Comparison of ENCODE assay signal across 16 cellular contexts in the genomic region with DNA sequence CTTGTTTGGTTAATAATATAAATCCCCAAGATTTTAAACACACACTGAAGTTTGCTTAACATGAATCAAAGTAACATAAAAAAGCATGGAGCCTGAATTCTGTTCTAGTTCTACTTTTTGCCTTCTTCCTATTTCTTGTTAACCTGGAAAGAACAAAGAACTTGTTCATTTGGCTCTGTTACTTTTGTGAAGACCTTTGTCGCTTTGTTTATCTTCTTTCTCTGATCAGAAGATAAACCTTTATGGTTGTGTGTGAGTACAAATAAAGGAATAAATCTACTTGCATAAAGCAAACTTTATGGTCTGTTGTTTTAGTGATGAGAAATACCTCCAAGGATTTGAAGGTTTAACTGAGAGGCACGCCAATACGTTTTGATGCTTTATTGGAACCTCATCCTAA.
DNase-seq lines count a peak whose midpoint lies in the region; ATAC-seq and TF ChIP-seq lines count a peak whose summit lies in the region.
"Had no signal": no experiment of that assay in that cellular context is flagged by ENCODE, and none has a peak within 500 bp of the region (broad histone marks: within the 10 kb centered on the region; RNA-seq: fewer than 3 reads in every experiment).

No MANE protein-coding gene starts in this region.

- no peaks in the 10 kb centered on the region for H3K9me3 ChIP-seq in PC-3 (ENCODE audit: low read length)
- H3K9me3 ChIP-seq: A549, BE2C, Caco-2 had no signal

- H3F3A ChIP-seq in PC-3 (ENCODE audit: low read length, unreplicated experiment) = no peaks in the 10 kb centered on the region

- no peaks in the 10 kb centered on the region for H3K4me1 Mint-ChIP-seq in glutamatergic neuron (ENCODE audit: low read depth, unreplicated experiment)

- no peaks in the 10 kb centered on the region for H3K27me3 ChIP-seq in PC-3 (ENCODE audit: low read length)
- H3K27me3 ChIP-seq: BE2C had no signal

- no peaks in the 10 kb centered on the region for H3K79me2 ChIP-seq in PC-3 (ENCODE audit: low read length)

- H3K27ac ChIP-seq in PC-3 (ENCODE audit: low read length) = peak overlapping the region; percentile 76
- H3K27ac ChIP-seq: A549, C4-2B had no signal

- H3K4me3 ChIP-seq in PC-3 (ENCODE audit: low read length) = no peak overlapping the region
- H3K4me3 ChIP-seq: A549 had no signal

- H3K4me2 ChIP-seq in PC-3 (ENCODE audit: low read length) = peak overlapping the region; percentile 48
- H3K4me2 ChIP-seq: A549 had no signal

- H2AFZ ChIP-seq in PC-3 (ENCODE audit: low read length) = peak overlapping the region; percentile 57

- POLR2A ChIA-PET in PC-3 (lab: Charles Lee; ENCODE audit: unreplicated experiment) = no interaction called here

- CTCF ChIA-PET in PC-3 (lab: Charles Lee) = interaction anchor here (0.6 kb wide), 1 partner anchor 304 kb away, joined by 4 read pairs; no protein-coding TSS in a partner anchor

- no peak overlapping the region for H3K27ac Mint-ChIP-seq in glutamatergic neuron (ENCODE audit: unreplicated experiment)
- H3K27ac Mint-ChIP-seq: CD8-positive, alpha-beta T cell; HFFc6 had no signal

- H3K9ac ChIP-seq in PC-3 (ENCODE audit: low read length) = no peak overlapping the region

- intact Hi-C loops in PC-3 (cut with micrococcal nuclease) (loop anchor here (1.0 to 10.0 kb wide), 7 partner anchors 25 to 350 kb away; partner anchors contain the start of gene SATB1), left colon (cut with DNase I, micrococcal nuclease) (no loop called here)

- no peaks in the 10 kb centered on the region for H3K36me3 ChIP-seq in PC-3 (ENCODE audit: low read depth, low read length)
- H3K36me3 ChIP-seq: BE2C had no signal

- no peaks in the 10 kb centered on the region for H4K20me1 ChIP-seq in PC-3 (ENCODE audit: low read length)

- H3K4me1 ChIP-seq in PC-3 (ENCODE audit: insufficient read depth, low read length) = peaks cover 28% of the 10 kb centered on the region
- H3K4me1 ChIP-seq: A549, BE2C had no signal

- BruUV-seq in PC-3 (replicated peaks; lab: Mats Ljungman, UMichigan) = no TSS peak

- no peaks in the 10 kb centered on the region for H3K27me3 Mint-ChIP-seq in glutamatergic neuron (ENCODE audit: unreplicated experiment)

- H3K9me2 ChIP-seq in PC-3 (replicated peaks; ENCODE audit: low read length) = no peaks in the 10 kb centered on the region

- H3K9me3 Mint-ChIP-seq in glutamatergic neuron (ENCODE audit: unreplicated experiment) = peaks cover 2% of the 10 kb centered on the region

- no peak for TF ChIP-seq CTCF in PC-3 (conservative IDR thresholded peaks at IDR 0.05; ENCODE audit: low read depth, low read length)
- TF ChIP-seq CTCF in glutamatergic neuron (IDR thresholded peaks at IDR 0.05; ENCODE audit: partially characterized antibody, unreplicated experiment) = no peak

- DNase-seq in HuH-7 (ENCODE audit: low spot score) (peak; percentile 15), PC-3 (peak; percentile 77), left colon (no peak), germinal center (ENCODE audit: low spot score) (no peak), glutamatergic neuron (no peak), Kasumi-1 (lab: John Stamatoyannopoulos, UW) (no peak)
- DNase-seq: BE2C; CD8-positive, alpha-beta T cell; DMS53; GF-D8; HCEC 1CT; HFFc6 had no signal

- H3K36me3 Mint-ChIP-seq in glutamatergic neuron (ENCODE audit: unreplicated experiment) = no peaks in the 10 kb centered on the region
- H3K36me3 Mint-ChIP-seq: CD8-positive, alpha-beta T cell had no signal

- ATAC-seq in PC-3 (peak; percentile 82), left colon (peak; percentile 91), GM18907 (IDR thresholded peaks at IDR 0.05; ENCODE audit: unreplicated experiment) (no peak)
- ATAC-seq: A549; CD8-positive, alpha-beta T cell had no signal

- H3K4me3 Mint-ChIP-seq in glutamatergic neuron (ENCODE audit: unreplicated experiment) = no peak overlapping the region
- H3K4me3 Mint-ChIP-seq: CD8-positive, alpha-beta T cell; HFFc6 had no signal

Comparison
In these comparisons a context has a peak if more than half of its experiments do, and no peak if none do; other contexts are left out.
1. DNase-seq: peak in HuH-7 (single experiment) and PC-3 (single experiment); none in left colon (0 of 2), germinal center (single experiment), glutamatergic neuron (single experiment) and Kasumi-1 (0 of 2).